12 cellular contexts compared by ENCODE assay signal in genomic region chr6:151679081-151679480, GRCh38.
DNase-seq lines count a peak whose midpoint lies in the region; ATAC-seq and TF ChIP-seq lines count a peak whose summit lies in the region.
"Had no signal": no experiment of that assay in that cellular context is flagged by ENCODE, and none has a peak within 500 bp of the region (broad histone marks: within the 10 kb centered on the region; RNA-seq: fewer than 3 reads in every experiment).

No MANE protein-coding gene starts in this region.

- H3K27ac Mint-ChIP-seq in activated CD4-positive, alpha-beta memory T cell treated with anti-CD3 and anti-CD28 coated beads for 36 hours, result no peak overlapping the region
- H3K27ac Mint-ChIP-seq in activated CD4-positive, alpha-beta memory T cell treated with anti-CD3 and anti-CD28 coated beads, Interleukin-2, amount 10 ng/mL, durations not matched to agents 7 days and 5 days, result no peak overlapping the region
- no peak overlapping the region for H3K27ac Mint-ChIP-seq in activated T-helper 17 cell treated with anti-CD3 and anti-CD28 coated beads, Interleukin-2, amount 50 U/mL, for 72 hours
- H3K27ac Mint-ChIP-seq in stimulated activated effector memory CD8-positive, alpha-beta T cell treated with anti-CD3 and anti-CD28 coated beads, Interleukin-12 subunit alpha, Interleukin-12 subunit beta, amount 100 ng/mL, for 72 hours, result no peak overlapping the region

- no peaks in the 10 kb centered on the region for H3K9me3 Mint-ChIP-seq in activated CD4-positive, alpha-beta memory T cell treated with anti-CD3 and anti-CD28 coated beads for 36 hours
- H3K9me3 Mint-ChIP-seq in activated CD4-positive, alpha-beta memory T cell treated with anti-CD3 and anti-CD28 coated beads, Interleukin-2, amount 10 ng/mL, durations not matched to agents 7 days and 5 days, result no peaks in the 10 kb centered on the region
- no peaks in the 10 kb centered on the region for H3K9me3 Mint-ChIP-seq in activated T-helper 17 cell treated with anti-CD3 and anti-CD28 coated beads, Interleukin-2, amount 50 U/mL, for 72 hours
- no peaks in the 10 kb centered on the region for H3K9me3 Mint-ChIP-seq in stimulated activated effector memory CD8-positive, alpha-beta T cell treated with anti-CD3 and anti-CD28 coated beads, Interleukin-12 subunit alpha, Interleukin-12 subunit beta, amount 100 ng/mL, for 72 hours

- intact Hi-C loops in activated CD4-positive, alpha-beta memory T cell treated with anti-CD3 and anti-CD28 coated beads for 36 hours (cut with micrococcal nuclease), result no loop called here

- peaks cover 5% of the 10 kb centered on the region for H3K27me3 Mint-ChIP-seq in activated CD4-positive, alpha-beta memory T cell treated with anti-CD3 and anti-CD28 coated beads for 36 hours
- H3K27me3 Mint-ChIP-seq in activated CD4-positive, alpha-beta memory T cell treated with anti-CD3 and anti-CD28 coated beads, Interleukin-2, amount 10 ng/mL, durations not matched to agents 7 days and 5 days, result peaks cover 8% of the 10 kb centered on the region
- H3K27me3 Mint-ChIP-seq in activated T-helper 17 cell treated with anti-CD3 and anti-CD28 coated beads, Interleukin-2, amount 50 U/mL, for 72 hours, result peaks cover 6% of the 10 kb centered on the region

- no peak for TF ChIP-seq CTCF in GM13977 (IDR thresholded peaks at IDR 0.05; ENCODE audit: extremely low read depth, insufficient read depth, missing control alignments)

- H3K4me3 Mint-ChIP-seq in activated CD4-positive, alpha-beta memory T cell treated with anti-CD3 and anti-CD28 coated beads for 36 hours, result no peak overlapping the region
- H3K4me3 Mint-ChIP-seq in activated CD4-positive, alpha-beta memory T cell treated with anti-CD3 and anti-CD28 coated beads, Interleukin-2, amount 10 ng/mL, durations not matched to agents 7 days and 5 days, result no peak overlapping the region
- H3K4me3 Mint-ChIP-seq in activated T-helper 17 cell treated with anti-CD3 and anti-CD28 coated beads, Interleukin-2, amount 50 U/mL, for 72 hours, result no peak overlapping the region
- no peak overlapping the region for H3K4me3 Mint-ChIP-seq in stimulated activated effector memory CD8-positive, alpha-beta T cell treated with anti-CD3 and anti-CD28 coated beads, Interleukin-12 subunit alpha, Interleukin-12 subunit beta, amount 100 ng/mL, for 72 hours

- POLR2A ChIA-PET in activated CD4-positive, alpha-beta memory T cell treated with anti-CD3 and anti-CD28 coated beads for 36 hours (lab: Charles Lee), result no interaction called here
- POLR2A ChIA-PET in activated CD4-positive, alpha-beta memory T cell treated with anti-CD3 and anti-CD28 coated beads, Interleukin-2, amount 10 ng/mL, durations not matched to agents 7 days and 5 days (lab: Charles Lee), result no interaction called here

- ATAC-seq in activated T-helper 17 cell treated with anti-CD3 and anti-CD28 coated beads, Interleukin-2, amount 50 U/mL, for 72 hours (replicated peaks), result peak; percentile 81
- peak; percentile 82 for ATAC-seq in stimulated activated effector memory CD8-positive, alpha-beta T cell treated with anti-CD3 and anti-CD28 coated beads, Interleukin-12 subunit alpha, Interleukin-12 subunit beta, amount 100 ng/mL, for 72 hours

- DNase-seq in activated CD4-positive, alpha-beta memory T cell treated with anti-CD3 and anti-CD28 coated beads for 36 hours, result peak; percentile 55
- DNase-seq in activated CD4-positive, alpha-beta memory T cell treated with anti-CD3 and anti-CD28 coated beads, Interleukin-2, amount 10 ng/mL, durations not matched to agents 7 days and 5 days, result no peak
- DNase-seq in foreskin melanocyte, result peak; percentile 20
- DNase-seq in stimulated activated effector memory CD8-positive, alpha-beta T cell treated with anti-CD3 and anti-CD28 coated beads, Interleukin-12 subunit alpha, Interleukin-12 subunit beta, amount 100 ng/mL, for 72 hours (ENCODE audit: low spot score in 2 of 2), result no peak
- no peak for DNase-seq in mucosa of gallbladder (ENCODE audit: low spot score)
- DNase-seq in GM13977 (ENCODE audit: low spot score), result no peak
- DNase-seq in midbrain (lab: John Stamatoyannopoulos, UW), result no peak
- DNase-seq: activated effector memory CD4-positive, alpha-beta T cell treated with Interleukin-2 at 50 U/mL for 16 hours; PC-9; T1000; upper lobe of left lung had no signal

- in situ Hi-C loops in GM13977 (cut with MboI; ENCODE audit: low pct_unique_long_range_greater_than_20kb, low sequenced_read_pairs, unreplicated experiment), result loop anchor here (25.0 kb wide), 1 partner anchor 583 kb away; no protein-coding TSS in a partner anchor

- H3K4me1 Mint-ChIP-seq in activated CD4-positive, alpha-beta memory T cell treated with anti-CD3 and anti-CD28 coated beads for 36 hours (ENCODE audit: low read depth), result peaks cover 10% of the 10 kb centered on the region
- H3K4me1 Mint-ChIP-seq in activated CD4-positive, alpha-beta memory T cell treated with anti-CD3 and anti-CD28 coated beads, Interleukin-2, amount 10 ng/mL, durations not matched to agents 7 days and 5 days, result peaks cover 12% of the 10 kb centered on the region
- H3K4me1 Mint-ChIP-seq in activated T-helper 17 cell treated with anti-CD3 and anti-CD28 coated beads, Interleukin-2, amount 50 U/mL, for 72 hours, result peaks cover 5% of the 10 kb centered on the region
- H3K4me1 Mint-ChIP-seq in stimulated activated effector memory CD8-positive, alpha-beta T cell treated with anti-CD3 and anti-CD28 coated beads, Interleukin-12 subunit alpha, Interleukin-12 subunit beta, amount 100 ng/mL, for 72 hours, result peaks cover 22% of the 10 kb centered on the region

- no peaks in the 10 kb centered on the region for H3K36me3 Mint-ChIP-seq in activated CD4-positive, alpha-beta memory T cell treated with anti-CD3 and anti-CD28 coated beads for 36 hours
- H3K36me3 Mint-ChIP-seq in activated CD4-positive, alpha-beta memory T cell treated with anti-CD3 and anti-CD28 coated beads, Interleukin-2, amount 10 ng/mL, durations not matched to agents 7 days and 5 days (ENCODE audit: low read depth), result no peaks in the 10 kb centered on the region
- no peaks in the 10 kb centered on the region for H3K36me3 Mint-ChIP-seq in activated T-helper 17 cell treated with anti-CD3 and anti-CD28 coated beads, Interleukin-2, amount 50 U/mL, for 72 hours (ENCODE audit: low read depth)
- H3K36me3 Mint-ChIP-seq in stimulated activated effector memory CD8-positive, alpha-beta T cell treated with anti-CD3 and anti-CD28 coated beads, Interleukin-12 subunit alpha, Interleukin-12 subunit beta, amount 100 ng/mL, for 72 hours, result no peaks in the 10 kb centered on the region

- CTCF ChIA-PET in activated CD4-positive, alpha-beta memory T cell treated with anti-CD3 and anti-CD28 coated beads for 36 hours (lab: Charles Lee), result interaction anchor here (1.1 to 1.5 kb wide), 2 partner anchors 86 to 445 kb away, joined by 3 to 10 read pairs; no protein-coding TSS in a partner anchor
- CTCF ChIA-PET in activated CD4-positive, alpha-beta memory T cell treated with anti-CD3 and anti-CD28 coated beads, Interleukin-2, amount 10 ng/mL, durations not matched to agents 7 days and 5 days (lab: Charles Lee), result no interaction called here

Comparison
In these comparisons a context has a peak if more than half of its experiments do, and no peak if none do; other contexts are left out.
1. DNase-seq: peak in activated CD4-positive, alpha-beta memory T cell treated with anti-CD3 and anti-CD28 coated beads for 36 hours (single experiment) and foreskin melanocyte (single experiment); none in activated CD4-positive, alpha-beta memory T cell treated with anti-CD3 and anti-CD28 coated beads, Interleukin-2, amount 10 ng/mL, durations not matched to agents 7 days and 5 days (single experiment), stimulated activated effector memory CD8-positive, alpha-beta T cell treated with anti-CD3 and anti-CD28 coated beads, Interleukin-12 subunit alpha, Interleukin-12 subunit beta, amount 100 ng/mL, for 72 hours (0 of 2), mucosa of gallbladder (single experiment), GM13977 (single experiment) and midbrain (single experiment).